ENCODE assay signal across 8 cellular contexts in genomic region chr13:99969368-99969933, GRCh38. TPM values are rescaled to one million over a fixed set of nuclear protein-coding genes. Genes with fewer than 3 reads are reported as not detected.
DNase-seq lines count a peak whose midpoint lies in the region; TF ChIP-seq lines count a peak whose summit lies in the region.

No MANE protein-coding gene starts in this region.

- DNase-seq in DMS53 (lab: John Stamatoyannopoulos, UW) (peak; percentile 22), DMS53 treated with DMSO at 0.1 percent for 48 hours (lab: John Stamatoyannopoulos, UW; ENCODE audit: unreplicated experiment) (no peak), endothelial cell (ENCODE audit: low spot score) (peak; percentile 25), SK-N-DZ (ENCODE audit: low spot score) (no peak), GM10266 (ENCODE audit: extremely low spot score) (no peak), Karpas-422 (no peak)

- H3K4me2 ChIP-seq in skeletal muscle satellite cell (ENCODE audit: low read length) (peak overlapping the region; percentile 62), Karpas-422 (ENCODE audit: low read depth, low read length, poor library complexity, severe bottlenecking) (no peak overlapping the region)

- H3K36me3 Mint-ChIP-seq in endothelial cell (ENCODE audit: low read depth, unreplicated experiment): no peaks in the 10 kb centered on the region

- H3K27me3 ChIP-seq in skeletal muscle satellite cell (ENCODE audit: control insufficient read depth, insufficient read depth, low read length) (peaks cover 91% of the 10 kb centered on the region), Karpas-422 (ENCODE audit: low read length) (no peaks in the 10 kb centered on the region)

- H3K27ac ChIP-seq in VCaP: peak overlapping the region; percentile 51; the same call in 1 of the 2 replicates
- H3K27ac ChIP-seq in Karpas-422 (ENCODE audit: low read length): no peak overlapping the region

- H3K9ac ChIP-seq in skeletal muscle satellite cell (ENCODE audit: low read depth, low read length): no peak overlapping the region
- H3K9ac ChIP-seq in Karpas-422 (ENCODE audit: low read length): no peak overlapping the region

- peaks cover 32% of the 10 kb centered on the region for H3K27me3 Mint-ChIP-seq in endothelial cell (ENCODE audit: unreplicated experiment)

- H4K20me1 ChIP-seq in Karpas-422 (ENCODE audit: insufficient read depth, low read depth, low read length): no peaks in the 10 kb centered on the region

- H3K9me3 Mint-ChIP-seq in endothelial cell (ENCODE audit: unreplicated experiment): no peaks in the 10 kb centered on the region

- peak overlapping the region; percentile 75 for H3K27ac Mint-ChIP-seq in endothelial cell (ENCODE audit: unreplicated experiment)

- no peaks in the 10 kb centered on the region for H3K9me2 ChIP-seq in Karpas-422 (replicated peaks; ENCODE audit: insufficient read depth, low read length)

- peaks cover 29% of the 10 kb centered on the region for H3K4me1 Mint-ChIP-seq in endothelial cell (ENCODE audit: unreplicated experiment)

- no peaks in the 10 kb centered on the region for H3K36me3 ChIP-seq in skeletal muscle satellite cell (ENCODE audit: insufficient read depth, low read length)
- H3K36me3 ChIP-seq in Karpas-422 (ENCODE audit: insufficient read depth, low read length): no peaks in the 10 kb centered on the region

- peak overlapping the region; percentile 92 for H3K4me3 Mint-ChIP-seq in endothelial cell (ENCODE audit: unreplicated experiment)

- H3K4me3 ChIP-seq in skeletal muscle satellite cell (ENCODE audit: low read length): no peak overlapping the region
- H3K4me3 ChIP-seq in Karpas-422 (ENCODE audit: low read length): no peak overlapping the region

- peaks cover 4% of the 10 kb centered on the region for H3K4me1 ChIP-seq in skeletal muscle satellite cell (ENCODE audit: control insufficient read depth, insufficient read depth, low read length)
- H3K4me1 ChIP-seq in Karpas-422 (ENCODE audit: low read length): no peaks in the 10 kb centered on the region

- peaks cover 7% of the 10 kb centered on the region for H3K9me3 ChIP-seq in skeletal muscle satellite cell (replicated peaks; ENCODE audit: low read length)
- no peaks in the 10 kb centered on the region for H3K9me3 ChIP-seq in Karpas-422 (ENCODE audit: low read length)

- no peak overlapping the region for H2AFZ ChIP-seq in Karpas-422 (ENCODE audit: low read length)

- no peaks in the 10 kb centered on the region for H3K79me2 ChIP-seq in Karpas-422 (ENCODE audit: low read length)

- TF ChIP-seq CTCF in VCaP (conservative IDR thresholded peaks at IDR 0.05) (no peak), endothelial cell (IDR thresholded peaks at IDR 0.05; ENCODE audit: unreplicated experiment) (no peak), GM10266 (IDR thresholded peaks at IDR 0.05; ENCODE audit: control insufficient read depth, insufficient read depth, low read depth, missing control alignments) (no peak)

RNA-seq across cellular contexts. Expression of gene ZIC5, which starts 2.1 kb away (rescaled TPM):
- total RNA-seq in endothelial cell (ENCODE audit: unreplicated experiment): 0.10 TPM
- not detected in 2 replicates for total RNA-seq in skeletal muscle satellite cell (2012; rRNA removed)
- polyA plus RNA-seq in SK-N-DZ (2014; cell fraction: cytosol; rRNA removed): 0.01 TPM in 1 of 2 replicates, not detected in the other
- polyA plus RNA-seq in SK-N-DZ (2014; cell fraction: nucleus; rRNA removed): not detected in 2 replicates
- not detected in 2 replicates for total RNA-seq in Karpas-422 (2014; rRNA removed; shearing (Covaris generic); ENCODE audit: low replicate concordance)

RNA-seq across cellular contexts. Expression of gene ZIC2, which starts 12.1 kb away (rescaled TPM):
- total RNA-seq in endothelial cell (ENCODE audit: unreplicated experiment): 3.8 TPM
- not detected in 2 replicates for total RNA-seq in skeletal muscle satellite cell (2012; rRNA removed)
- polyA plus RNA-seq in SK-N-DZ (2014; cell fraction: cytosol; rRNA removed): not detected in 2 replicates
- polyA plus RNA-seq in SK-N-DZ (2014; cell fraction: nucleus; rRNA removed): not detected in 2 replicates
- not detected in 2 replicates for total RNA-seq in Karpas-422 (2014; rRNA removed; shearing (Covaris generic); ENCODE audit: low replicate concordance)

Comparison
In these comparisons a context has a peak if more than half of its experiments do, and no peak if none do; other contexts are left out.
1. DNase-seq: peak in DMS53 (single experiment) and endothelial cell (single experiment); none in DMS53 treated with DMSO at 0.1 percent for 48 hours (single experiment), SK-N-DZ (single experiment), GM10266 (single experiment) and Karpas-422 (single experiment).